14 cellular contexts compared by ENCODE assay signal in genomic region chr15:86863226-86863915, GRCh38.
DNase-seq lines count a peak whose midpoint lies in the region; ATAC-seq and TF ChIP-seq lines count a peak whose summit lies in the region.
"Had no signal": no experiment of that assay in that cellular context is flagged by ENCODE, and none has a peak within 500 bp of the region (broad histone marks: within the 10 kb centered on the region; RNA-seq: fewer than 3 reads in every experiment).

No MANE protein-coding gene starts in this region.

- 0 out of 2 replicates have a peak, but pooled peaks cover 4% of the 10 kb centered on the region for H3K9me2 ChIP-seq in Karpas-422 (replicated peaks; ENCODE audit: insufficient read depth, low read length)

- H2AFZ ChIP-seq in mammary epithelial cell (ENCODE audit: low read depth, low read length) (peak overlapping the region; percentile 26), Karpas-422 (ENCODE audit: low read length) (no peak overlapping the region)

- no peaks in the 10 kb centered on the region for H4K20me1 ChIP-seq in mammary epithelial cell (ENCODE audit: insufficient read depth, low read length)
- H4K20me1 ChIP-seq in Karpas-422 (ENCODE audit: insufficient read depth, low read depth, low read length): no peaks in the 10 kb centered on the region

- no peaks in the 10 kb centered on the region for H3K79me2 ChIP-seq in mammary epithelial cell (ENCODE audit: insufficient read depth, low read length)
- H3K79me2 ChIP-seq in Karpas-422 (ENCODE audit: low read length): no peaks in the 10 kb centered on the region

- H3K9ac ChIP-seq in mammary epithelial cell (ENCODE audit: insufficient read depth, low read length): no peak overlapping the region
- H3K9ac ChIP-seq in Karpas-422 (ENCODE audit: low read length): no peak overlapping the region

- H3K27me3 ChIP-seq in mammary epithelial cell (ENCODE audit: insufficient read depth, low read length): no peaks in the 10 kb centered on the region
- H3K27me3 ChIP-seq in Karpas-422 (ENCODE audit: low read length): no peaks in the 10 kb centered on the region
- H3K27me3 ChIP-seq: ascending aorta had no signal

- intact Hi-C loops in mammary epithelial cell (cut with micrococcal nuclease): loop anchor here (1.0 kb wide), 1 partner anchor 239 kb away; no protein-coding TSS in a partner anchor

- no TSS peak for BruUV-seq in mammary epithelial cell (replicated peaks; lab: Mats Ljungman, UMichigan)

- H3K4me3 ChIP-seq in AG10803 (ENCODE audit: low read length): no peak overlapping the region
- H3K4me3 ChIP-seq in mammary epithelial cell (replicated peaks in 1 of 3; ENCODE audit: insufficient read depth in 1 of 3, low read depth in 2 of 3, low read length in 3 of 3): no peak overlapping the region
- no peak overlapping the region for H3K4me3 ChIP-seq in Karpas-422 (ENCODE audit: low read length)
- H3K4me3 ChIP-seq: ascending aorta, pancreas had no signal

- in situ Hi-C loops in mammary epithelial cell (cut with MboI; ENCODE audit: low sequenced_read_pairs in 2 of 2): no loop called here

- H3K36me3 ChIP-seq in mammary epithelial cell (ENCODE audit: insufficient read depth, low read length) (no peaks in the 10 kb centered on the region), Karpas-422 (ENCODE audit: insufficient read depth, low read length) (no peaks in the 10 kb centered on the region)
- H3K36me3 ChIP-seq: ascending aorta, pancreas had no signal

- 25% methylated on average over 4 of the region's 4 CpGs for WGBS in mammary epithelial cell (ENCODE audit: low coverage, missing lambda C conversion rate)

- dilution Hi-C loops in mammary epithelial cell (cut with HindIII; ENCODE audit: low sequenced_read_pairs): no loop called here

- peak; percentile 48 for DNase-seq in AG10803 (ENCODE audit: low read depth)
- DNase-seq in MV-4-11 (lab: John Stamatoyannopoulos, UW): peak; percentile 14
- DNase-seq in mammary epithelial cell: peak; percentile 98
- peak; percentile 78 for DNase-seq in kidney tubule cell (ENCODE audit: low spot score)
- DNase-seq in ureter (ENCODE audit: low spot score): no peak
- no peak for DNase-seq in nucleus accumbens (lab: John Stamatoyannopoulos, UW)
- no peak for DNase-seq in Karpas-422
- DNase-seq: activated CD4-positive, alpha-beta memory T cell treated with anti-CD3 and anti-CD28 coated beads, Interleukin-2, amount 10 ng/mL, durations not matched to agents 7 days and 5 days; activated effector memory CD4-positive, alpha-beta T cell treated with Interleukin-2 at 50 U/mL for 16 hours; NCI-H2107; pancreas; SHP77 treated with DMSO at 0.1 percent for 48 hours had no signal

- H3K27ac ChIP-seq in mammary epithelial cell (ENCODE audit: insufficient read depth, low read depth, low read length) (peak overlapping the region; percentile 61), Karpas-422 (ENCODE audit: low read length) (no peak overlapping the region)
- H3K27ac ChIP-seq: ascending aorta, pancreas had no signal

- no peaks in the 10 kb centered on the region for H3K9me3 ChIP-seq in mammary epithelial cell (replicated peaks; ENCODE audit: insufficient read depth, low read length)
- no peaks in the 10 kb centered on the region; the same call in none of the 2 replicates for H3K9me3 ChIP-seq in Karpas-422 (ENCODE audit: low read length)
- H3K9me3 ChIP-seq: ascending aorta, pancreas had no signal

- H3K4me2 ChIP-seq in mammary epithelial cell (ENCODE audit: insufficient read depth, low read depth, low read length): peak overlapping the region; percentile 34
- H3K4me2 ChIP-seq in Karpas-422 (ENCODE audit: low read depth, low read length, poor library complexity, severe bottlenecking): no peak overlapping the region

- no peak for TF ChIP-seq CTCF in AG10803 (conservative IDR thresholded peaks at IDR 0.05; ENCODE audit: low read length)
- no peak for TF ChIP-seq CTCF in mammary epithelial cell (conservative IDR thresholded peaks at IDR 0.05 in 1 of 2, IDR thresholded peaks at IDR 0.05 in 1 of 2; ENCODE audit: extremely low read depth in 1 of 2, insufficient read depth in 1 of 2, low read depth in 1 of 2, low read length in 2 of 2)

- CTCF ChIA-PET in mammary epithelial cell (lab: Charles Lee; ENCODE audit: low non-redundant PET): interaction anchor here (0.6 kb wide), 1 partner anchor 169 kb away, joined by 4 read pairs; no protein-coding TSS in a partner anchor

- H3K4me1 ChIP-seq in mammary epithelial cell (ENCODE audit: insufficient read depth, low read length): peaks cover 26% of the 10 kb centered on the region
- H3K4me1 ChIP-seq in Karpas-422 (ENCODE audit: low read length): no peaks in the 10 kb centered on the region
- H3K4me1 ChIP-seq: ascending aorta, pancreas had no signal

- no peak for ATAC-seq in HG02870 (IDR thresholded peaks at IDR 0.05; ENCODE audit: unreplicated experiment)
- ATAC-seq: pancreas had no signal

Comparison
In these comparisons a context has a peak if more than half of its experiments do, and no peak if none do; other contexts are left out.
1. DNase-seq: peak in AG10803 (single experiment), MV-4-11 (single experiment), mammary epithelial cell (single experiment) and kidney tubule cell (single experiment); none in ureter (single experiment), nucleus accumbens (0 of 56) and Karpas-422 (single experiment).